ENCODE assay signal across 9 cellular contexts in the genomic region with DNA sequence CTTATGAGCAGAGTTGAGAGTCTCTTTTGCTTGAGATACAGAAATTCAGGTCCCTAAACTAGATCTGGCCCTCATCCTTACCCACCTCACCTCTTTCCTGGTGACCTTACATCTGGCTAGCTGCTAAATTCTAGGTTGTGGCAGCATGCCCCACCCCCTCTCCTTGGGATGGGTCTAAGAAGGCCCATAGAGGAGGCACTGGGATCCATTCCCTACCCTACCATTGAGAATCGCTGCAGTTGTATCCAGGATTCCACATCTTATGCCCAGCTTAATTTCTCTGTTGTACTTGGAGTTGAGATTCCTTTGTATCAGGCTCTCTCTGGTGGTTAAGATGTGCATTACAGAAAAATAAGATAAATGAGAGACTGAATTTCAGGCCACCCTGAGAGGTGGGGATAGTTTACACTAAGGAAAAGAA. TPM values are rescaled to one million over a fixed set of nuclear protein-coding genes. Genes with fewer than 3 reads are reported as not detected.
DNase-seq lines count a peak whose midpoint lies in the region; ATAC-seq and TF ChIP-seq lines count a peak whose summit lies in the region.
"Had no signal": no experiment of that assay in that cellular context is flagged by ENCODE, and none has a peak within 500 bp of the region (broad histone marks: within the 10 kb centered on the region; RNA-seq: fewer than 3 reads in every experiment).

No MANE protein-coding gene starts in this region.

- H3K9me3 ChIP-seq in Peyer's patch = no peaks in the 10 kb centered on the region
- no peaks in the 10 kb centered on the region for H3K9me3 ChIP-seq in vagina

- DNase-seq in DMS114 treated with DMSO at 0.1 percent for 48 hours (lab: John Stamatoyannopoulos, UW; ENCODE audit: unreplicated experiment) (peak; percentile 75), HT1080 (ENCODE audit: low read depth) (peak; percentile 61), Peyer's patch (peak in 1 of 3 donors; percentile 21), coronary artery (ENCODE audit: low spot score) (no peak), lung microvascular endothelial cell (ENCODE audit: low read depth in 2 of 2) (peak; percentile 45 to 66), vagina (ENCODE audit: extremely low spot score in 2 of 2) (no peak)
- DNase-seq: activated T-cell treated with anti-CD3 and anti-CD28 coated beads, Interleukin-2, amount 50 U/mL, for 4 hours had no signal

- H3K4me3 ChIP-seq in Peyer's patch = no peak overlapping the region
- no peak overlapping the region for H3K4me3 ChIP-seq in coronary artery
- no peak overlapping the region for H3K4me3 ChIP-seq in vagina

- no peak for ATAC-seq in GM21737 (IDR thresholded peaks at IDR 0.05; ENCODE audit: unreplicated experiment)
- no peak for ATAC-seq in GM18861 (IDR thresholded peaks at IDR 0.05; ENCODE audit: unreplicated experiment)

- intact Hi-C loops in vagina (cut with DNase I) = loop anchor here (10.0 kb wide), 2 partner anchors 88 to 278 kb away; no protein-coding TSS in a partner anchor

- H3K27ac ChIP-seq in Peyer's patch = peak overlapping the region in 3 of 4 donors; percentile 9 to 28 (median 21)
- peak overlapping the region; percentile 77 to 78 for H3K27ac ChIP-seq in coronary artery
- H3K27ac ChIP-seq in vagina = peak overlapping the region; percentile 69

- H3K27me3 ChIP-seq in Peyer's patch = no peaks in the 10 kb centered on the region
- H3K27me3 ChIP-seq in vagina = no peaks in the 10 kb centered on the region

- TF ChIP-seq POLR2A in Peyer's patch (IDR thresholded peaks at IDR 0.05) (no peak), vagina (IDR thresholded peaks at IDR 0.05) (no peak)

- peak; percentile 41 to 74 (median 72) for TF ChIP-seq CTCF in Peyer's patch (IDR thresholded peaks at IDR 0.05)
- TF ChIP-seq CTCF in coronary artery (IDR thresholded peaks at IDR 0.05) = peak; percentile 64
- peak in 2 of 3 experiments; percentile 63 to 67 for TF ChIP-seq CTCF in vagina (IDR thresholded peaks at IDR 0.05)

- peaks cover 0 to 28% (median 6%) of the 10 kb centered on the region in 4 donors for H3K4me1 ChIP-seq in Peyer's patch
- H3K4me1 ChIP-seq in vagina = peaks cover 28% of the 10 kb centered on the region

- H3K36me3 ChIP-seq in Peyer's patch = peaks cover 0 to 30% (median 0%) of the 10 kb centered on the region in 3 donors
- H3K36me3 ChIP-seq in vagina = peaks cover 0 to 25% of the 10 kb centered on the region in 2 donors

RNA-seq across cellular contexts. Expression of a gene that starts 9.5 kb away (rescaled TPM):
- 19.1 and 24.7 TPM in 2 replicates for total RNA-seq in HT1080 (2014; rRNA removed; shearing (Covaris generic))
- 19.4 and 21.4 TPM in 2 replicates for polyA plus RNA-seq in HT1080 (2015; cell fraction: cytosol; rRNA removed)
- polyA plus RNA-seq in HT1080 (2015; cell fraction: nucleus; rRNA removed) = 15.7 and 21.4 TPM in 2 replicates
- 1 to 10 TPM; 2.5 to 9.9 (median 6.6) TPM for total RNA-seq in Peyer's patch
- total RNA-seq in lung microvascular endothelial cell = 8.5 and 10.5 TPM in 2 replicates
- 8.3 TPM for total RNA-seq in vagina

RNA-seq across cellular contexts. Expression of a gene that starts 44.6 kb away (rescaled TPM):
- 35.7 and 40.0 TPM in 2 replicates for total RNA-seq in HT1080 (2014; rRNA removed; shearing (Covaris generic))
- polyA plus RNA-seq in HT1080 (2015; cell fraction: cytosol; rRNA removed) = 30.0 and 35.7 TPM in 2 replicates
- 48.2 and 52.8 TPM in 2 replicates for polyA plus RNA-seq in HT1080 (2015; cell fraction: nucleus; rRNA removed)
- total RNA-seq in Peyer's patch = 10 to 100 TPM; 24.8 to 29.8 (median 25.6) TPM
- total RNA-seq in lung microvascular endothelial cell = 22.4 and 27.8 TPM in 2 replicates
- total RNA-seq in vagina = 28.7 TPM

RNA-seq across cellular contexts. Expression of a gene that starts 49.6 kb away (rescaled TPM):
- total RNA-seq in HT1080 (2014; rRNA removed; shearing (Covaris generic)) = 54.6 and 111 TPM in 2 replicates
- polyA plus RNA-seq in HT1080 (2015; cell fraction: cytosol; rRNA removed) = 190 and 231 TPM in 2 replicates
- polyA plus RNA-seq in HT1080 (2015; cell fraction: nucleus; rRNA removed) = 236 TPM in 2 replicates
- total RNA-seq in Peyer's patch = 10 to 100 TPM; 54.2 to 97.4 (median 59.7) TPM
- total RNA-seq in lung microvascular endothelial cell = 41.5 and 51.6 TPM in 2 replicates
- total RNA-seq in vagina = 104 TPM

Comparison
In these comparisons a context has a peak if more than half of its experiments do, and no peak if none do; other contexts are left out.
1. DNase-seq: peak in DMS114 treated with DMSO at 0.1 percent for 48 hours (single experiment), HT1080 (single experiment) and lung microvascular endothelial cell (2 of 2); none in coronary artery (single experiment) and vagina (0 of 2).
2. H3K27ac ChIP-seq: peak in every context shown above with its lines; median percentile 78 in coronary artery; 69 in vagina; 21 in Peyer's patch.
3. Peak in every context shown above with its lines, with median percentiles within 50 percentile points of each other: CTCF ChIP-seq.